ENCODE assay signal across 9 cellular contexts in genomic region chr21:33761104-33762036, GRCh38.
A peak's percentile ranks its signal among the peaks of the same experiment; 100 is the strongest.
DNase-seq lines count a peak whose midpoint lies in the region; ATAC-seq, FAIRE-seq and TF ChIP-seq lines count a peak whose summit lies in the region.
"Had no signal": no experiment of that assay in that cellular context is flagged by ENCODE, and none has a peak within 500 bp of the region (broad histone marks: within the 10 kb centered on the region; RNA-seq: fewer than 3 reads in every experiment).

No MANE protein-coding gene starts in this region.

- TF ChIP-seq POLR2A in IMR-90 (IDR thresholded peaks at IDR 0.05; ENCODE audit: low read depth, low read length) = no peak

- TF ChIP-seq RAD21 in IMR-90 (IDR thresholded peaks at IDR 0.05; ENCODE audit: low read length) = no peak

- H3K18ac ChIP-seq in IMR-90 (ENCODE audit: low read depth, low read length) = peak overlapping the region; percentile 6

- DNase-seq in IMR-90 (peak; percentile 99), astrocyte (ENCODE audit: low read depth) (peak; percentile 100), hepatocyte (ENCODE audit: low spot score) (peak; percentile 79)
- DNase-seq in stimulated activated naive B cell treated with anti-CD40 and anti-IgM and Interleukin-4, amounts not matched to agents 10 μg/mL and 1 μg/mL and 100 μg/mL, for 72 hours = no peak
- DNase-seq in stimulated activated CD4-positive, alpha-beta T cell treated with anti-CD3 and anti-CD28 coated beads, Interleukin-1b, Interleukin-23, amount 100 ng/mL, for 48 hours = no peak
- DNase-seq in activated CD4-positive, alpha-beta T cell treated with anti-CD3 and anti-CD28 coated beads, Interleukin-2, amount 50 U/mL, for 48 hours = no peak
- no peak for DNase-seq in activated CD8-positive, alpha-beta memory T cell treated with anti-CD3 and anti-CD28 coated beads, Interleukin-2, amount 50 U/mL, for 48 hours

- in situ Hi-C loops in IMR-90 (cut with MboI; ENCODE audit: low sequenced_read_pairs) = no loop called here

- POLR2A ChIA-PET in IMR-90 (lab: Charles Lee; ENCODE audit: unreplicated experiment) = interaction anchor here (0.6 kb wide), 1 partner anchor 98 kb away, joined by 5 read pairs; no protein-coding TSS in a partner anchor

- no peaks in the 10 kb centered on the region for H3K9me3 Mint-ChIP-seq in astrocyte (ENCODE audit: unreplicated experiment)
- no peaks in the 10 kb centered on the region for H3K9me3 Mint-ChIP-seq in stimulated activated naive B cell treated with anti-CD40 and anti-IgM and Interleukin-4, amounts not matched to agents 10 μg/mL and 1 μg/mL and 100 μg/mL, for 72 hours

- CTCF ChIA-PET in IMR-90 (lab: Yijun Ruan, JAX) = interaction anchor here (0.6 to 0.8 kb wide), 2 partner anchors 24 to 134 kb away, joined by 3 to 6 read pairs; no protein-coding TSS in a partner anchor

- peak; percentile 86 for ATAC-seq in IMR-90 (ENCODE audit: low read depth)
- peak; percentile 63 to 72 for ATAC-seq in stimulated activated naive B cell treated with anti-CD40 and anti-IgM and Interleukin-4, amounts not matched to agents 10 μg/mL and 1 μg/mL and 100 μg/mL, for 72 hours (replicated peaks)

- no peak overlapping the region for H3K14ac ChIP-seq in IMR-90 (replicated peaks; ENCODE audit: low read depth, low read length)

- peak overlapping the region; percentile 75 for H2BK120ac ChIP-seq in IMR-90 (ENCODE audit: low read depth, low read length)

- H3K4me2 ChIP-seq in IMR-90 (ENCODE audit: low read depth, low read length) (peak overlapping the region; percentile 73), astrocyte (ENCODE audit: low read length) (peak overlapping the region; percentile 84), hepatocyte (peak overlapping the region; percentile 7)

- H3K36me3 Mint-ChIP-seq in astrocyte (ENCODE audit: low read depth, unreplicated experiment) = peaks cover 7% of the 10 kb centered on the region
- no peaks in the 10 kb centered on the region for H3K36me3 Mint-ChIP-seq in stimulated activated naive B cell treated with anti-CD40 and anti-IgM and Interleukin-4, amounts not matched to agents 10 μg/mL and 1 μg/mL and 100 μg/mL, for 72 hours

- peak overlapping the region; percentile 59 for H4K91ac ChIP-seq in IMR-90 (ENCODE audit: insufficient read depth, low read depth, low read length)

- peak overlapping the region; percentile 43 for H2AK9ac ChIP-seq in IMR-90 (replicated peaks; ENCODE audit: low read depth, low read length, poor library complexity)

- no peak overlapping the region for H2AFZ ChIP-seq in ACC112 (ENCODE audit: low read length, unreplicated experiment)
- no peak overlapping the region for H2AFZ ChIP-seq in IMR-90 (replicated peaks; ENCODE audit: low read length, poor library complexity)
- no peak overlapping the region for H2AFZ ChIP-seq in astrocyte (ENCODE audit: low read depth, low read length)
- H2AFZ ChIP-seq in hepatocyte = no peak overlapping the region

- H3K27me3 ChIP-seq in ACC112 (ENCODE audit: insufficient read depth, low read length) (no peaks in the 10 kb centered on the region), IMR-90 (ENCODE audit: control insufficient read depth, insufficient read depth, low read length) (no peaks in the 10 kb centered on the region), astrocyte (ENCODE audit: insufficient read depth, low read length) (no peaks in the 10 kb centered on the region), hepatocyte (no peaks in the 10 kb centered on the region)

- BruUV-seq in IMR-90 (replicated peaks; lab: Mats Ljungman, UMichigan) = no TSS peak

- dilution Hi-C loops in IMR-90 (cut with HindIII; ENCODE audit: low sequenced_read_pairs, unreplicated experiment) = no loop called here

- H3K79me2 ChIP-seq in ACC112 (ENCODE audit: control insufficient read depth, insufficient read depth, low read length, unreplicated experiment) (peaks cover 5% of the 10 kb centered on the region), astrocyte (ENCODE audit: insufficient read depth, low read length) (peaks cover 3% of the 10 kb centered on the region), hepatocyte (no peaks in the 10 kb centered on the region)

- H2BK5ac ChIP-seq in IMR-90 (ENCODE audit: low read depth, low read length, poor library complexity, severe bottlenecking) = peak overlapping the region; percentile 48

- peaks cover 13% of the 10 kb centered on the region for H3K36me3 ChIP-seq in ACC112 (ENCODE audit: insufficient read depth, low read length)
- H3K36me3 ChIP-seq in IMR-90 (ENCODE audit: control insufficient read depth, insufficient read depth, low read length) = peaks cover 6% of the 10 kb centered on the region
- H3K36me3 ChIP-seq in astrocyte (ENCODE audit: insufficient read depth, low read length) = peaks cover 6% of the 10 kb centered on the region
- no peaks in the 10 kb centered on the region for H3K36me3 ChIP-seq in hepatocyte (replicated peaks; ENCODE audit: insufficient read depth, low read depth)

- FAIRE-seq in astrocyte (lab: Jason Lieb, UNC) = peak; percentile 95
- FAIRE-seq: G401.6 had no signal

- H3K27ac Mint-ChIP-seq in astrocyte (ENCODE audit: unreplicated experiment) = peak overlapping the region; percentile 99
- H3K27ac Mint-ChIP-seq in stimulated activated naive B cell treated with anti-CD40 and anti-IgM and Interleukin-4, amounts not matched to agents 10 μg/mL and 1 μg/mL and 100 μg/mL, for 72 hours = no peak overlapping the region

- peaks cover 44% of the 10 kb centered on the region for H3K4me1 Mint-ChIP-seq in astrocyte (ENCODE audit: low read depth, unreplicated experiment)
- H3K4me1 Mint-ChIP-seq in stimulated activated naive B cell treated with anti-CD40 and anti-IgM and Interleukin-4, amounts not matched to agents 10 μg/mL and 1 μg/mL and 100 μg/mL, for 72 hours = no peaks in the 10 kb centered on the region

- peak overlapping the region; percentile 36; the same call in 1 of the 2 replicates for H3K23ac ChIP-seq in IMR-90 (ENCODE audit: low read depth, low read length)

- H4K20me1 ChIP-seq in IMR-90 (ENCODE audit: insufficient read depth, low read length) = peaks cover 14% of the 10 kb centered on the region
- no peaks in the 10 kb centered on the region for H4K20me1 ChIP-seq in astrocyte (ENCODE audit: insufficient read depth, low read length)
- no peaks in the 10 kb centered on the region for H4K20me1 ChIP-seq in hepatocyte (ENCODE audit: insufficient read depth, poor library complexity, severe bottlenecking)

- peak overlapping the region; percentile 86 for H3K4ac ChIP-seq in IMR-90 (ENCODE audit: low read depth, low read length)

- peak overlapping the region; percentile 34; the same call in 1 of the 2 replicates for H4K5ac ChIP-seq in IMR-90 (ENCODE audit: low read depth, low read length)

- intact Hi-C loops in IMR-90 (cut with micrococcal nuclease) = loop anchor here (1.0 to 5.0 kb wide), 2 partner anchors 118 to 131 kb away; no protein-coding TSS in a partner anchor

- peak overlapping the region; percentile 75 for H2AK5ac ChIP-seq in IMR-90 (ENCODE audit: low read depth, low read length)

- H3K79me1 ChIP-seq in IMR-90 (ENCODE audit: low read depth in 1 of 2, low read length in 2 of 2) = peaks cover 16 to 18% of the 10 kb centered on the region in 2 experiments; a peak in 3 of 4 replicates

- H2BK15ac ChIP-seq in IMR-90 (ENCODE audit: low read depth, low read length) = peak overlapping the region; percentile 59; the same call in 1 of the 3 replicates

- peaks cover 55% of the 10 kb centered on the region for H3K4me1 ChIP-seq in ACC112 (ENCODE audit: control insufficient read depth, insufficient read depth, low read length, unreplicated experiment)
- H3K4me1 ChIP-seq in IMR-90 (ENCODE audit: control insufficient read depth, insufficient read depth, low read length) = peaks cover 9% of the 10 kb centered on the region
- peaks cover 38% of the 10 kb centered on the region for H3K4me1 ChIP-seq in astrocyte (ENCODE audit: insufficient read depth, low read length)
- H3K4me1 ChIP-seq in hepatocyte (ENCODE audit: insufficient read depth) = peaks cover 10% of the 10 kb centered on the region

- H3K56ac ChIP-seq in IMR-90 (ENCODE audit: extremely low read depth, insufficient read depth, low read length) = no peak overlapping the region; the same call in 1 of the 2 replicates

- H4K8ac ChIP-seq in IMR-90 (ENCODE audit: low read depth in 2 of 2, low read length in 2 of 2) = peak overlapping the region in 1 of 2 experiments; percentile 56; a peak in 2 of 4 replicates

- H3K27ac ChIP-seq in ACC112 (ENCODE audit: low read depth, low read length) = peak overlapping the region; percentile 99
- peak overlapping the region; percentile 78 for H3K27ac ChIP-seq in IMR-90 (ENCODE audit: insufficient read depth, low read length)
- peak overlapping the region; percentile 97 for H3K27ac ChIP-seq in astrocyte (ENCODE audit: low read depth, low read length)
- peak overlapping the region; percentile 79 for H3K27ac ChIP-seq in hepatocyte

- WGBS in IMR-90 (ENCODE audit: extremely low coverage in 2 of 2, insufficient read length in 1 of 2), 2 experiments = 0% methylated on average over 1 of the region's 12 CpGs; no CpG with 5 or more reads in 1 of the 2 experiments
- WGBS in hepatocyte (ENCODE audit: low lambda C conversion rate, missing lambda C conversion rate) = 44% methylated on average over 12 of the region's 12 CpGs

- H3K27me3 Mint-ChIP-seq in astrocyte (ENCODE audit: low read depth, unreplicated experiment) = no peaks in the 10 kb centered on the region
- no peaks in the 10 kb centered on the region for H3K27me3 Mint-ChIP-seq in stimulated activated naive B cell treated with anti-CD40 and anti-IgM and Interleukin-4, amounts not matched to agents 10 μg/mL and 1 μg/mL and 100 μg/mL, for 72 hours

- H3K9ac ChIP-seq in IMR-90 (ENCODE audit: low read depth, low read length) (peak overlapping the region; percentile 27; the same call in 1 of the 2 replicates), astrocyte (ENCODE audit: low read length) (peak overlapping the region; percentile 88)

- H3K9me3 ChIP-seq in IMR-90 (ENCODE audit: control insufficient read depth, insufficient read depth, low read length) (no peaks in the 10 kb centered on the region), astrocyte (ENCODE audit: insufficient read depth, low read depth, low read length) (no peaks in the 10 kb centered on the region), hepatocyte (ENCODE audit: low read depth) (no peaks in the 10 kb centered on the region)

- no peaks in the 10 kb centered on the region for H3K9me2 ChIP-seq in hepatocyte (replicated peaks; ENCODE audit: insufficient read depth)

- TF ChIP-seq CTCF in IMR-90 (conservative IDR thresholded peaks at IDR 0.05; ENCODE audit: low read depth, low read length) = no peak
- no peak for TF ChIP-seq CTCF in astrocyte (IDR thresholded peaks at IDR 0.05; ENCODE audit: insufficient read depth, low read depth, low read length)
- peak; percentile 8 for TF ChIP-seq CTCF in hepatocyte (IDR thresholded peaks at IDR 0.05; ENCODE audit: poor library complexity)

- H2BK20ac ChIP-seq in IMR-90 (ENCODE audit: low read depth, low read length) = peak overlapping the region; percentile 61

- H3K9me1 ChIP-seq in IMR-90 (ENCODE audit: insufficient read depth, low read length) = peaks cover 16% of the 10 kb centered on the region; the same call in 1 of the 2 replicates

- H3K4me3 Mint-ChIP-seq in astrocyte (ENCODE audit: unreplicated experiment) = peak overlapping the region; percentile 46
- H3K4me3 Mint-ChIP-seq in stimulated activated naive B cell treated with anti-CD40 and anti-IgM and Interleukin-4, amounts not matched to agents 10 μg/mL and 1 μg/mL and 100 μg/mL, for 72 hours = no peak overlapping the region

- H3K4me3 ChIP-seq in ACC112 (ENCODE audit: low read depth, low read length) (peak overlapping the region; percentile 56), IMR-90 (ENCODE audit: insufficient read depth, low read depth, low read length) (peak overlapping the region; percentile 3; the same call in 1 of the 2 replicates), astrocyte (ENCODE audit: insufficient read depth, low read depth, low read length) (peak overlapping the region; percentile 52), hepatocyte (no peak overlapping the region)

Comparison
In these comparisons a context has a peak if more than half of its experiments do, and no peak if none do; other contexts are left out.
1. DNase-seq: peak in IMR-90 (single experiment), astrocyte (single experiment) and hepatocyte (single experiment); none in stimulated activated naive B cell treated with anti-CD40 and anti-IgM and Interleukin-4, amounts not matched to agents 10 μg/mL and 1 μg/mL and 100 μg/mL, for 72 hours (single experiment), stimulated activated CD4-positive, alpha-beta T cell treated with anti-CD3 and anti-CD28 coated beads, Interleukin-1b, Interleukin-23, amount 100 ng/mL, for 48 hours (single experiment), activated CD4-positive, alpha-beta T cell treated with anti-CD3 and anti-CD28 coated beads, Interleukin-2, amount 50 U/mL, for 48 hours (0 of 2) and activated CD8-positive, alpha-beta memory T cell treated with anti-CD3 and anti-CD28 coated beads, Interleukin-2, amount 50 U/mL, for 48 hours (single experiment).
2. H3K4me2 ChIP-seq: peak in every context shown above with its lines; median percentile 84 in astrocyte; 73 in IMR-90; 7 in hepatocyte.
3. Peak in every context shown above with its lines, with median percentiles within 50 percentile points of each other: H3K27ac ChIP-seq.